Comparison of ENCODE assay signal across 14 cellular contexts in genomic region chr10:131242007-131242406, GRCh38.
DNase-seq lines count a peak whose midpoint lies in the region; ATAC-seq, FAIRE-seq and TF ChIP-seq lines count a peak whose summit lies in the region.
"Had no signal": no experiment of that assay in that cellular context is flagged by ENCODE, and none has a peak within 500 bp of the region (broad histone marks: within the 10 kb centered on the region; RNA-seq: fewer than 3 reads in every experiment).

No MANE protein-coding gene starts in this region.

- H3K36me3 Mint-ChIP-seq in activated CD8-positive, alpha-beta T cell treated with anti-CD3 and anti-CD28 coated beads for 36 hours (ENCODE audit: low read depth): no peaks in the 10 kb centered on the region
- H3K36me3 Mint-ChIP-seq in activated CD8-positive, alpha-beta T cell treated with anti-CD3 and anti-CD28 coated beads, Interleukin-2, amount 10 ng/mL, durations not matched to agents 7 days and 5 days (ENCODE audit: low read depth): no peaks in the 10 kb centered on the region

- 59% methylated on average over 8 of the region's 8 CpGs; no CpG with 5 or more reads in 1 of the 2 experiments for WGBS in H1 (ENCODE audit: extremely low coverage in 1 of 2, insufficient coverage in 1 of 2, insufficient read length in 1 of 2, insufficient replicate concordance in 2 of 2, low coverage in 1 of 2, low lambda C conversion rate in 2 of 2, missing lambda C conversion rate in 1 of 2), 2 experiments
- WGBS in sigmoid colon, 2 donors: 24 to 31% methylated on average over 8 of the region's 8 CpGs

- no peak overlapping the region for H3K9ac ChIP-seq in H1 (replicated peaks in 1 of 4; ENCODE audit: extremely low read depth in 1 of 4, low read depth in 3 of 4, low read length in 3 of 4)

- no peak overlapping the region for H2AK5ac ChIP-seq in H1 (ENCODE audit: low read depth, low read length)

- H2BK120ac ChIP-seq in H1 (replicated peaks; ENCODE audit: low read depth, low read length): no peak overlapping the region

- TF ChIP-seq CTCF in activated CD8-positive, alpha-beta T cell treated with anti-CD3 and anti-CD28 coated beads for 36 hours (IDR thresholded peaks at IDR 0.05): peak; percentile 21
- TF ChIP-seq CTCF in NB4 (IDR thresholded peaks at IDR 0.05; ENCODE audit: low read depth, low read length) (peak; percentile 45), H1 (IDR thresholded peaks at IDR 0.05; ENCODE audit: control extremely low read depth in 1 of 3, insufficient read depth in 1 of 3, low read depth in 1 of 3, low read length in 3 of 3) (peak; percentile 67 to 79 (median 67)), retinal pigment epithelial cell (conservative IDR thresholded peaks at IDR 0.05; ENCODE audit: low read depth, low read length) (peak; percentile 12), sigmoid colon (IDR thresholded peaks at IDR 0.05) (no peak)

- H3K9me3 Mint-ChIP-seq in activated CD8-positive, alpha-beta T cell treated with anti-CD3 and anti-CD28 coated beads for 36 hours: no peaks in the 10 kb centered on the region
- no peaks in the 10 kb centered on the region for H3K9me3 Mint-ChIP-seq in activated CD8-positive, alpha-beta T cell treated with anti-CD3 and anti-CD28 coated beads, Interleukin-2, amount 10 ng/mL, durations not matched to agents 7 days and 5 days (ENCODE audit: insufficient read depth)

- H2BK15ac ChIP-seq in H1 (ENCODE audit: low read length): no peak overlapping the region

- no peak for DNase-seq in activated CD8-positive, alpha-beta T cell treated with anti-CD3 and anti-CD28 coated beads for 36 hours
- no peak for DNase-seq in activated CD8-positive, alpha-beta T cell treated with anti-CD3 and anti-CD28 coated beads, Interleukin-2, amount 10 ng/mL, durations not matched to agents 7 days and 5 days
- peak; percentile 17 for DNase-seq in NB4 (ENCODE audit: low read depth)
- peak in 1 of 2 experiments; percentile 80 for DNase-seq in H1 (ENCODE audit: low read depth in 1 of 2, low spot score in 2 of 2)
- DNase-seq in retinal pigment epithelial cell (ENCODE audit: low read depth): no peak
- DNase-seq in sigmoid colon: no peak
- DNase-seq: aorta, Calu3, foreskin fibroblast, NCI-H2227 treated with DMSO at 0.1 percent for 48 hours, WERI-Rb-1 had no signal

- H3K4me3 Mint-ChIP-seq in activated CD8-positive, alpha-beta T cell treated with anti-CD3 and anti-CD28 coated beads for 36 hours: no peak overlapping the region
- H3K4me3 Mint-ChIP-seq in activated CD8-positive, alpha-beta T cell treated with anti-CD3 and anti-CD28 coated beads, Interleukin-2, amount 10 ng/mL, durations not matched to agents 7 days and 5 days: no peak overlapping the region

- no peaks in the 10 kb centered on the region for H3K23me2 ChIP-seq in H1 (ENCODE audit: low read depth, low read length)

- H3K9me3 ChIP-seq in H1 (ENCODE audit: insufficient read depth in 2 of 2, low read depth in 1 of 2, low read length in 1 of 2) (no peaks in the 10 kb centered on the region), sigmoid colon (no peaks in the 10 kb centered on the region)
- H3K9me3 ChIP-seq: neutrophil had no signal

- H3K4ac ChIP-seq in H1 (replicated peaks; ENCODE audit: insufficient read length, low read depth, low read length): no peak overlapping the region

- H3K36me3 ChIP-seq in H1 (ENCODE audit: control insufficient read depth in 2 of 4, insufficient read depth in 4 of 4, low read length in 3 of 4) (no peaks in the 10 kb centered on the region), sigmoid colon (no peaks in the 10 kb centered on the region)
- H3K36me3 ChIP-seq: neutrophil, WERI-Rb-1 had no signal

- H4K5ac ChIP-seq in H1 (ENCODE audit: insufficient read length, low read depth, low read length): no peak overlapping the region

- no peak overlapping the region for H2BK20ac ChIP-seq in H1 (ENCODE audit: low read length)

- H3K27ac Mint-ChIP-seq in activated CD8-positive, alpha-beta T cell treated with anti-CD3 and anti-CD28 coated beads for 36 hours: no peak overlapping the region
- H3K27ac Mint-ChIP-seq in activated CD8-positive, alpha-beta T cell treated with anti-CD3 and anti-CD28 coated beads, Interleukin-2, amount 10 ng/mL, durations not matched to agents 7 days and 5 days: no peak overlapping the region

- H3K14ac ChIP-seq in H1 (ENCODE audit: insufficient read length): no peak overlapping the region

- no peaks in the 10 kb centered on the region for H3K4me1 Mint-ChIP-seq in activated CD8-positive, alpha-beta T cell treated with anti-CD3 and anti-CD28 coated beads for 36 hours (ENCODE audit: low read depth)
- H3K4me1 Mint-ChIP-seq in activated CD8-positive, alpha-beta T cell treated with anti-CD3 and anti-CD28 coated beads, Interleukin-2, amount 10 ng/mL, durations not matched to agents 7 days and 5 days (ENCODE audit: low read depth): no peaks in the 10 kb centered on the region

- H3K18ac ChIP-seq in H1 (ENCODE audit: extremely low read depth, low read length): no peak overlapping the region

- H3K27me3 ChIP-seq in H1 (replicated peaks in 1 of 4; ENCODE audit: control insufficient read depth in 3 of 4, extremely low read depth in 1 of 4, insufficient read depth in 3 of 4, low read length in 3 of 4) (no peaks in the 10 kb centered on the region), sigmoid colon (peaks cover 2 to 46% (median 3%) of the 10 kb centered on the region in 3 donors)
- H3K27me3 ChIP-seq: neutrophil had no signal

- no peak overlapping the region for H3K4me3 ChIP-seq in NB4 (ENCODE audit: low read depth, low read length)
- no peak overlapping the region for H3K4me3 ChIP-seq in H1 (ENCODE audit: extremely low read depth in 1 of 4, insufficient read depth in 2 of 4, low read depth in 3 of 4, low read length in 4 of 4)
- no peak overlapping the region for H3K4me3 ChIP-seq in retinal pigment epithelial cell (ENCODE audit: low read length)
- H3K4me3 ChIP-seq in sigmoid colon: no peak overlapping the region

- TF ChIP-seq RAD21 in H1 (IDR thresholded peaks at IDR 0.05 in 1 of 2, conservative IDR thresholded peaks at IDR 0.05 in 1 of 2; ENCODE audit: low read depth in 2 of 2, low read length in 2 of 2): peak; percentile 52 to 68

- no peaks in the 10 kb centered on the region for H3K79me1 ChIP-seq in H1 (ENCODE audit: low read depth, low read length)

- no peak overlapping the region for H3K4me2 ChIP-seq in H1 (ENCODE audit: insufficient read depth in 1 of 2, low read depth in 2 of 2, low read length in 2 of 2)

- TF ChIP-seq POLR2A in NB4 (IDR thresholded peaks at IDR 0.05; ENCODE audit: extremely low read depth, insufficient read length) (no peak), H1 (IDR thresholded peaks at IDR 0.05; ENCODE audit: control extremely low read depth in 1 of 2, low read depth in 2 of 2, low read length in 2 of 2) (no peak), sigmoid colon (IDR thresholded peaks at IDR 0.05) (no peak)

- H4K8ac ChIP-seq in H1 (ENCODE audit: extremely low read depth, insufficient read depth, low read length): no peak overlapping the region

- H2BK12ac ChIP-seq in H1 (ENCODE audit: low read depth, low read length): no peak overlapping the region

- no peaks in the 10 kb centered on the region for H4K20me1 ChIP-seq in H1 (replicated peaks in 1 of 2; ENCODE audit: control insufficient read depth in 1 of 2, insufficient read depth in 2 of 2, low read length in 2 of 2)

- no peak overlapping the region for H4K91ac ChIP-seq in H1 (replicated peaks; ENCODE audit: insufficient read length, low read length)

- H3K27ac ChIP-seq in H1 (ENCODE audit: low read depth, low read length) (no peak overlapping the region), sigmoid colon (no peak overlapping the region)
- H3K27ac ChIP-seq: neutrophil, WERI-Rb-1 had no signal

- POLR2A ChIA-PET in activated CD8-positive, alpha-beta T cell treated with anti-CD3 and anti-CD28 coated beads for 36 hours (lab: Charles Lee): no interaction called here
- POLR2A ChIA-PET in activated CD8-positive, alpha-beta T cell treated with anti-CD3 and anti-CD28 coated beads, Interleukin-2, amount 10 ng/mL, durations not matched to agents 7 days and 5 days (lab: Charles Lee): no interaction called here
- POLR2A ChIA-PET in H1 (lab: Charles Lee; ENCODE audit: partially characterized antibody): no interaction called here

- TF ChIP-seq EP300 in H1 (IDR thresholded peaks at IDR 0.05; ENCODE audit: borderline replicate concordance in 1 of 2, low read depth in 2 of 2, low read length in 2 of 2): no peak
- TF ChIP-seq EP300 in sigmoid colon (IDR thresholded peaks at IDR 0.05): no peak

- intact Hi-C loops in activated CD8-positive, alpha-beta T cell treated with anti-CD3 and anti-CD28 coated beads for 36 hours (cut with micrococcal nuclease): no loop called here
- intact Hi-C loops in sigmoid colon (cut with DNase I): no loop called here

- H3K79me2 ChIP-seq in H1 (ENCODE audit: control insufficient read depth in 1 of 2, insufficient read depth in 2 of 2, low read length in 2 of 2): no peaks in the 10 kb centered on the region

- no peak for ATAC-seq in activated CD8-positive, alpha-beta T cell treated with anti-CD3 and anti-CD28 coated beads for 36 hours
- ATAC-seq in activated CD8-positive, alpha-beta T cell treated with anti-CD3 and anti-CD28 coated beads, Interleukin-2, amount 10 ng/mL, durations not matched to agents 7 days and 5 days: no peak
- ATAC-seq in HG02884 (IDR thresholded peaks at IDR 0.05; ENCODE audit: unreplicated experiment) (no peak), GM21381 (IDR thresholded peaks at IDR 0.05; ENCODE audit: unreplicated experiment) (no peak)

- H3K23ac ChIP-seq in H1 (ENCODE audit: insufficient read length): no peak overlapping the region

- peaks cover 2% of the 10 kb centered on the region for H3K27me3 Mint-ChIP-seq in activated CD8-positive, alpha-beta T cell treated with anti-CD3 and anti-CD28 coated beads for 36 hours
- H3K27me3 Mint-ChIP-seq in activated CD8-positive, alpha-beta T cell treated with anti-CD3 and anti-CD28 coated beads, Interleukin-2, amount 10 ng/mL, durations not matched to agents 7 days and 5 days (ENCODE audit: low read depth): no peaks in the 10 kb centered on the region

- H2AFZ ChIP-seq in H1 (ENCODE audit: low read length): no peak overlapping the region

- no peak overlapping the region for H2BK5ac ChIP-seq in H1 (ENCODE audit: low read depth, low read length)

- CTCF ChIA-PET in activated CD8-positive, alpha-beta T cell treated with anti-CD3 and anti-CD28 coated beads for 36 hours (lab: Charles Lee): no interaction called here
- CTCF ChIA-PET in activated CD8-positive, alpha-beta T cell treated with anti-CD3 and anti-CD28 coated beads, Interleukin-2, amount 10 ng/mL, durations not matched to agents 7 days and 5 days (lab: Charles Lee): no interaction called here
- CTCF ChIA-PET in H1 (lab: Charles Lee; ENCODE audit: partially characterized antibody): interaction anchor here (0.9 to 1.4 kb wide), 10 partner anchors 9 to 634 kb away, joined by 3 to 6 read pairs (median 3); no protein-coding TSS in a partner anchor

- FAIRE-seq in H1 (lab: Jason Lieb, UNC): no peak

- H3K4me1 ChIP-seq in H1 (replicated peaks in 1 of 4; ENCODE audit: control insufficient read depth in 3 of 4, insufficient read depth in 4 of 4, low read length in 3 of 4) (no peaks in the 10 kb centered on the region; a peak in 1 of 7 replicates), sigmoid colon (no peaks in the 10 kb centered on the region)

- H3K56ac ChIP-seq in H1 (replicated peaks; ENCODE audit: insufficient read length, low read depth, low read length): no peak overlapping the region

TF ChIP-seq in H1, 55 proteins besides CTCF, POLR2A, EP300 and RAD21 (continues in another document):
- TF ChIP-seq TEAD4 (IDR thresholded peaks at IDR 0.05; ENCODE audit: low read depth, low read length): 0 out of 2 replicates have a peak, but pooled peaks have one; percentile 20

Comparison
In these comparisons a context has a peak if more than half of its experiments do, and no peak if none do; other contexts are left out.
1. CTCF ChIP-seq: peak in activated CD8-positive, alpha-beta T cell treated with anti-CD3 and anti-CD28 coated beads for 36 hours (single experiment), NB4 (single experiment), H1 (3 of 3) and retinal pigment epithelial cell (single experiment); none in sigmoid colon (0 of 4).